In genomic region chr7:144863320-144863647, GRCh38 we compare ENCODE assay signal across 22 cellular contexts.
"Had no signal": no experiment of that assay in that cellular context is flagged by ENCODE, and none has a peak within 500 bp of the region (broad histone marks: within the 10 kb centered on the region; RNA-seq: fewer than 3 reads in every experiment).

No MANE protein-coding gene starts in this region.

- H3K4me3 ChIP-seq: coronary artery, dorsolateral prefrontal cortex, esophagus muscularis mucosa, gastroesophageal sphincter, heart left ventricle, left lung, lower lobe of right lung, mucosa of descending colon had no signal

- H3K9me3 ChIP-seq: esophagus muscularis mucosa, gastroesophageal sphincter, heart left ventricle, left lung, lower lobe of right lung, mucosa of descending colon had no signal

- ATAC-seq: foreskin keratinocyte; gastroesophageal sphincter; heart left ventricle; left cardiac atrium; left lung; left ventricle myocardium superior; lower lobe of right lung; mucosa of descending colon; naive thymus-derived CD8-positive, alpha-beta T cell had no signal

- FAIRE-seq: endothelial cell of umbilical vein, frontal cortex, islet of Langerhans, keratinocyte had no signal

- H3K27me3 ChIP-seq: dorsolateral prefrontal cortex, esophagus muscularis mucosa, foreskin keratinocyte, gastroesophageal sphincter, left lung had no signal

- DNase-seq: dermis blood vessel endothelial cell; dorsolateral prefrontal cortex; effector CD4-positive, alpha-beta T cell; effector memory CD4-positive, alpha-beta T cell; foreskin keratinocyte; heart left ventricle; hippocampal formation; left cardiac atrium; left lung; left ventricle myocardium superior; lower lobe of right lung; mesenchymal stem cell; mucosa of descending colon; naive B cell; naive thymus-derived CD8-positive, alpha-beta T cell had no signal

- H3K27ac ChIP-seq: coronary artery, dorsolateral prefrontal cortex, esophagus muscularis mucosa, foreskin keratinocyte, gastroesophageal sphincter, heart left ventricle, left lung, lower lobe of right lung had no signal

- H3K4me1 ChIP-seq: esophagus muscularis mucosa, foreskin keratinocyte, gastroesophageal sphincter, heart left ventricle, left lung, lower lobe of right lung had no signal

- H3K36me3 ChIP-seq: esophagus muscularis mucosa, gastroesophageal sphincter, heart left ventricle, left lung, lower lobe of right lung had no signal
